ENCODE assay signal across 1 cellular context in genomic region chr2:37414470-37414949, GRCh38.
A peak's percentile ranks its signal among the peaks of the same experiment; 100 is the strongest.
TF ChIP-seq lines count a peak whose summit lies in the region.

No MANE protein-coding gene starts in this region.

TF ChIP-seq in GM12878, 131 proteins besides CTCF, POLR2A, EP300 and RAD21 (continued from another document):
- TF ChIP-seq ZBTB40 (IDR thresholded peaks at IDR 0.05; ENCODE audit: borderline replicate concordance) (no peak), RB1 (IDR thresholded peaks at IDR 0.05; ENCODE audit: borderline replicate concordance) (0 out of 2 replicates have a peak, but pooled peaks have one; percentile 26), PBX3 (IDR thresholded peaks at IDR 0.05; ENCODE audit: insufficient replicate concordance, low read depth, low read length) (no peak), JUNB (IDR thresholded peaks at IDR 0.05) (peak; percentile 21; the same call in 1 of the 2 replicates), ESRRA (IDR thresholded peaks at IDR 0.05; ENCODE audit: low read length) (no peak), BACH1 (IDR thresholded peaks at IDR 0.05; ENCODE audit: borderline replicate concordance) (no peak), NFIC (IDR thresholded peaks at IDR 0.05; ENCODE audit: low read depth, low read length) (no peak), ATF2 (IDR thresholded peaks at IDR 0.05; ENCODE audit: low read length) (0 out of 2 replicates have a peak, but pooled peaks have one; percentile 29), MTA2 (IDR thresholded peaks at IDR 0.05; ENCODE audit: low read depth) (no peak), CREB1 (IDR thresholded peaks at IDR 0.05; ENCODE audit: low read depth) (no peak), PRDM15 (CRISPR knock-in tag; IDR thresholded peaks at IDR 0.05) (no peak), MXI1 (IDR thresholded peaks at IDR 0.05; ENCODE audit: low read depth, low read length) (0 out of 2 replicates have a peak, but pooled peaks have one; percentile 29), ZBTB11 (CRISPR knock-in tag; IDR thresholded peaks at IDR 0.05) (no peak), STAT1 (conservative IDR thresholded peaks at IDR 0.05) (no peak)
